27 cellular contexts compared by ENCODE assay signal in the genomic region with DNA sequence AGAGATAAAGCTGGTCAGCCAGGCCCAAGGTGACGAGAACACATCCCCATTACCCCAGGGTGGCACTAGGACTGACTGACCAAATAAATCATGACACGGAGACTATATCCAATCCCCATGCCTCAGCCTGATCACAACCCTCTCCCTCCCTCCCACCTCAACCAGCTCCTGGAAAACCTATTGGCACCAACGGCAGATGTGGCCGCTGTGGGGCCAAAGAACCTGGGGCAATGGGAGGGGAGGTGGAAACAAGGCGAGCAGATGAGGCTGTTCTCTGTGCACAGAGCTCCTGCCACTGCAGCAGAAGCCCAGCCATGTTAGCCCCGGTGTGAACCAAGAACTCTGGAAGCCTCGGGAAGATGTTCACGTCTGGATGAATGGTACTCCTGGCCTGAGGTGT.
A peak's percentile ranks its signal among the peaks of the same experiment; 100 is the strongest.
DNase-seq lines count a peak whose midpoint lies in the region; ATAC-seq and TF ChIP-seq lines count a peak whose summit lies in the region.
"Had no signal": no experiment of that assay in that cellular context is flagged by ENCODE, and none has a peak within 500 bp of the region (broad histone marks: within the 10 kb centered on the region; RNA-seq: fewer than 3 reads in every experiment).

No MANE protein-coding gene starts in this region.

- H3K4me3 ChIP-seq in right atrium auricular region: no peak overlapping the region
- H3K4me3 ChIP-seq in right cardiac atrium (ENCODE audit: low read length): no peak overlapping the region
- H3K4me3 ChIP-seq in H7 (ENCODE audit: insufficient read depth, low read depth, low read length): no peak overlapping the region
- H3K4me3 ChIP-seq: BLaER1, GM23338, Peyer's patch, prostate gland had no signal

- H3K4me1 Mint-ChIP-seq in T-helper 17 cell: peaks cover 60% of the 10 kb centered on the region
- H3K4me1 Mint-ChIP-seq in immature natural killer cell: peaks cover 98 to 100% of the 10 kb centered on the region in 2 donors

- H3K9me3 Mint-ChIP-seq in immature natural killer cell: no peaks in the 10 kb centered on the region
- H3K9me3 Mint-ChIP-seq: GM23338, HFFc6, IgD-negative memory B cell had no signal

- intact Hi-C loops in right cardiac atrium (cut with DNase I): loop anchor here (5.0 to 10.0 kb wide), 4 partner anchors 94 to 378 kb away; no protein-coding TSS in a partner anchor

- H3K27me3 ChIP-seq in right atrium auricular region (no peaks in the 10 kb centered on the region), right cardiac atrium (ENCODE audit: control insufficient read depth, insufficient read depth) (no peaks in the 10 kb centered on the region), H7 (ENCODE audit: control insufficient read depth, insufficient read depth, low read length) (peaks cover 37% of the 10 kb centered on the region)
- H3K27me3 ChIP-seq: Peyer's patch had no signal

- peaks cover 0 to 13% of the 10 kb centered on the region in 2 donors for H3K4me1 ChIP-seq in right atrium auricular region
- H3K4me1 ChIP-seq in right cardiac atrium (ENCODE audit: control insufficient read depth, insufficient read depth, low read length): no peaks in the 10 kb centered on the region
- H3K4me1 ChIP-seq: prostate gland had no signal

- peak overlapping the region; percentile 88 for H3K27ac Mint-ChIP-seq in T-helper 17 cell
- H3K27ac Mint-ChIP-seq in immature natural killer cell: peak overlapping the region; percentile 92 to 99 (median 97)
- H3K27ac Mint-ChIP-seq: GM23338, HFFc6 had no signal

- TF ChIP-seq CTCF in right atrium auricular region (IDR thresholded peaks at IDR 0.05): no peak

- no peaks in the 10 kb centered on the region for H3K27me3 Mint-ChIP-seq in T-helper 17 cell
- peaks cover 31 to 90% (median 80%) of the 10 kb centered on the region in 3 donors for H3K27me3 Mint-ChIP-seq in immature natural killer cell (ENCODE audit: low read depth in 3 of 3)
- H3K27me3 Mint-ChIP-seq: activated CD4-positive, alpha-beta T cell treated with anti-CD3 and anti-CD28 coated beads for 36 hours had no signal

- H3K36me3 ChIP-seq in right atrium auricular region (no peaks in the 10 kb centered on the region), H7 (replicated peaks; ENCODE audit: control insufficient read depth, insufficient read depth, low read length) (no peaks in the 10 kb centered on the region)
- H3K36me3 ChIP-seq: BLaER1, neutrophil, Peyer's patch, prostate gland had no signal

- peak overlapping the region; percentile 66 for H3K4me3 Mint-ChIP-seq in T-helper 17 cell
- peak overlapping the region in 4 of 5 donors; percentile 50 to 83 (median 66) for H3K4me3 Mint-ChIP-seq in immature natural killer cell
- H3K4me3 Mint-ChIP-seq: HFFc6 had no signal

- H3K36me3 Mint-ChIP-seq in T-helper 17 cell (ENCODE audit: low read depth) (peaks cover 8% of the 10 kb centered on the region), immature natural killer cell (peaks cover 33 to 79% (median 61%) of the 10 kb centered on the region in 3 donors)

- WGBS in right cardiac atrium: 94% methylated on average over 8 of the region's 8 CpGs

- DNase-seq in right atrium auricular region (ENCODE audit: low spot score) (peak; percentile 55), right cardiac atrium (no peak), T-helper 17 cell (no peak), immature natural killer cell (no peak), H7 (no peak)
- DNase-seq: activated CD4-positive, alpha-beta T cell treated with anti-CD3 and anti-CD28 coated beads for 36 hours; caudate nucleus; glutamatergic neuron; HFFc6; mesenchymal stem cell; NCI-H146; NCI-H2107; NCI-H446; NCI-H82; SHP77 treated with DMSO at 0.1 percent for 48 hours; stimulated activated CD4-positive, alpha-beta T cell treated with anti-CD3 and anti-CD28 coated beads, Interleukin-4, amount 100 ng/mL, for 1 hour; T-helper 9 cell; trophoblast cell had no signal

- H3K27ac ChIP-seq in right atrium auricular region (no peak overlapping the region), right cardiac atrium (ENCODE audit: low read length) (no peak overlapping the region)
- H3K27ac ChIP-seq: BLaER1, neutrophil, Peyer's patch, prostate gland had no signal

- H3K9me3 ChIP-seq in right atrium auricular region (no peaks in the 10 kb centered on the region), right cardiac atrium (ENCODE audit: control insufficient read depth, low read length) (no peaks in the 10 kb centered on the region), T-helper 17 cell (ENCODE audit: control insufficient read depth, low read length, poor library complexity, severe bottlenecking) (no peaks in the 10 kb centered on the region)
- H3K9me3 ChIP-seq: neutrophil, Peyer's patch, prostate gland had no signal

- ATAC-seq in right cardiac atrium: no peak
- no peak for ATAC-seq in T-helper 17 cell
- no peak for ATAC-seq in GM21576 (IDR thresholded peaks at IDR 0.05; ENCODE audit: unreplicated experiment)
- no peak for ATAC-seq in GM21786 (IDR thresholded peaks at IDR 0.05; ENCODE audit: unreplicated experiment)
- ATAC-seq: activated CD4-positive, alpha-beta T cell treated with anti-CD3 and anti-CD28 coated beads for 36 hours; GM23338; left lobe of liver had no signal
